Comparison of ENCODE assay signal across 16 cellular contexts in the genomic region with DNA sequence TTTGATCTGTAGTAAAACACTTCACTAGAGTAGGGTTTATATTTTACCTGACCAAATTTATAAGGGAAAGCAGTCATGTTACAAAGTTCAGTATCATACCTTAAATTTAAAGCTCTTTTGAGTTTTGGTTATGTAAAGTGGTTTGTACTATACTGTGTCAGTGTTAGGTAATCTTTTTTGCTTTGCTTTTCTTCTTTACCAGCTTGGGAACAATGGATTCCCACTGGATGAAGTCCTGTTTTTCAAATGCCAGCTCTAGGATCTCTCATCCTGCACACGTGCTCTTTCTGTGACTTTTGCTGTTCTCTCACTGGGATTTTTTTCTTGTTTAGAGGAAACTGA. TPM values are rescaled to one million over a fixed set of nuclear protein-coding genes. Genes with fewer than 3 reads are reported as not detected.
A peak's percentile ranks its signal among the peaks of the same experiment; 100 is the strongest.
DNase-seq lines count a peak whose midpoint lies in the region; ATAC-seq, FAIRE-seq and TF ChIP-seq lines count a peak whose summit lies in the region.
"Had no signal": no experiment of that assay in that cellular context is flagged by ENCODE, and none has a peak within 500 bp of the region (broad histone marks: within the 10 kb centered on the region; RNA-seq: fewer than 3 reads in every experiment).

No MANE protein-coding gene starts in this region.

- H3K9me3 ChIP-seq in Panc1 (ENCODE audit: control insufficient read depth, insufficient read depth, low read depth, low read length), result no peaks in the 10 kb centered on the region
- no peaks in the 10 kb centered on the region for H3K9me3 ChIP-seq in colonic mucosa
- no peaks in the 10 kb centered on the region for H3K9me3 ChIP-seq in skeletal muscle tissue (ENCODE audit: control insufficient read depth in 3 of 3, low read length in 3 of 3)
- H3K9me3 ChIP-seq: body of pancreas, testis had no signal

- BruUV-seq in Panc1 (replicated peaks; lab: Mats Ljungman, UMichigan), result no TSS peak

- WGBS in lower leg skin, 2 donors, result 0% methylated on average over 1 of the region's 1 CpG

- peak; percentile 9; the same call in 1 of the 2 replicates for ATAC-seq in Panc1
- ATAC-seq: body of pancreas had no signal

- no peak for DNase-seq in Panc1 (ENCODE audit: low read depth, low spot score)
- DNase-seq in colonic mucosa, result no peak
- peak; percentile 39 for DNase-seq in inferior parietal cortex (ENCODE audit: extremely low spot score)
- DNase-seq in lower leg skin (ENCODE audit: low spot score in 2 of 2), result no peak
- DNase-seq in cortex of kidney (lab: John Stamatoyannopoulos, UW), result no peak
- DNase-seq in dedifferentiated amniotic fluid mesenchymal stem cell (ENCODE audit: extremely low spot score), result no peak
- no peak for DNase-seq in D721Med (ENCODE audit: insufficient read length, low spot score)
- DNase-seq: activated CD4-positive, alpha-beta memory T cell treated with anti-CD3 and anti-CD28 coated beads, Interleukin-2, amount 10 ng/mL, durations not matched to agents 7 days and 5 days; activated naive CD4-positive, alpha-beta T cell treated with anti-CD3 and anti-CD28 coated beads, Interleukin-2, amount 10 ng/mL, durations not matched to agents 7 days and 5 days; activated T-cell treated with anti-CD3 and anti-CD28 coated beads, Interleukin-2, amount 50 U/mL, for 24 hours; body of pancreas; NCI-H1092; NCI-H2081 treated with DMSO at 0.1 percent for 48 hours; NCI-H510A treated with DMSO at 0.1 percent for 48 hours; testis had no signal

- H3K36me3 ChIP-seq in Panc1 (ENCODE audit: control insufficient read depth, insufficient read depth, low read length) (0 out of 2 replicates have a peak, but pooled peaks cover 2% of the 10 kb centered on the region), colonic mucosa (no peaks in the 10 kb centered on the region), skeletal muscle tissue (ENCODE audit: control insufficient read depth in 3 of 3, insufficient read depth in 3 of 3, low read length in 3 of 3) (peaks cover 6% of the 10 kb centered on the region in 3 donors)

- POLR2A ChIA-PET in Panc1 (lab: Charles Lee), result interaction anchor here (0.6 to 1.0 kb wide), 3 partner anchors 10 to 29 kb away, joined by 3 to 11 read pairs (median 3); no protein-coding TSS in a partner anchor

- H3K4me1 ChIP-seq in Panc1 (ENCODE audit: control insufficient read depth, insufficient read depth, low read length) (peaks cover 57% of the 10 kb centered on the region), colonic mucosa (peaks cover 14% of the 10 kb centered on the region), skeletal muscle tissue (ENCODE audit: control insufficient read depth in 3 of 3, insufficient read depth in 3 of 3, low read length in 3 of 3) (peaks cover 19 to 42% (median 36%) of the 10 kb centered on the region in 3 donors)
- H3K4me1 ChIP-seq: testis had no signal

- H3K4me3 ChIP-seq in Panc1 (ENCODE audit: low read depth in 2 of 2, low read length in 2 of 2) (no peak overlapping the region), colonic mucosa (no peak overlapping the region), skeletal muscle tissue (ENCODE audit: low read length in 3 of 3) (no peak overlapping the region), lower leg skin (ENCODE audit: low read depth, poor library complexity, severe bottlenecking) (no peak overlapping the region)
- H3K4me3 ChIP-seq: body of pancreas, testis had no signal

- CTCF ChIA-PET in Panc1 (lab: Charles Lee), result no interaction called here

- intact Hi-C loops in Panc1 (cut with micrococcal nuclease; ENCODE audit: unreplicated experiment) (no loop called here), colonic mucosa (cut with DNase I) (no loop called here), lower leg skin (cut with DNase I; ENCODE audit: low total_unique reads) (no loop called here)

- H3K27ac ChIP-seq in Panc1 (ENCODE audit: low read length) (peak overlapping the region; percentile 79; the same call in 1 of the 2 replicates), colonic mucosa (peak overlapping the region; percentile 35), skeletal muscle tissue (ENCODE audit: low read depth, low read length) (peak overlapping the region; percentile 86)
- H3K27ac ChIP-seq: body of pancreas, testis had no signal

- H3K27me3 ChIP-seq in Panc1 (ENCODE audit: control insufficient read depth, insufficient read depth, low read length), result no peaks in the 10 kb centered on the region
- H3K27me3 ChIP-seq in colonic mucosa, result no peaks in the 10 kb centered on the region
- H3K27me3 ChIP-seq in skeletal muscle tissue (ENCODE audit: control insufficient read depth in 3 of 3, insufficient read depth in 3 of 3, low read length in 3 of 3), result no peaks in the 10 kb centered on the region
- H3K27me3 ChIP-seq: body of pancreas, testis had no signal

- no peak for FAIRE-seq in D721Med (lab: Jason Lieb, UNC)

- TF ChIP-seq POLR2A in lower leg skin (IDR thresholded peaks at IDR 0.05), result no peak

- no peak for TF ChIP-seq CTCF in Panc1 (IDR thresholded peaks at IDR 0.05)
- TF ChIP-seq CTCF in colonic mucosa (IDR thresholded peaks at IDR 0.05), result no peak
- TF ChIP-seq CTCF in lower leg skin (IDR thresholded peaks at IDR 0.05), result no peak
- no peak for TF ChIP-seq CTCF in D721Med (IDR thresholded peaks at IDR 0.05; ENCODE audit: insufficient read depth, missing control alignments)

- H3K9ac ChIP-seq in colonic mucosa (ENCODE audit: low read depth in 2 of 2, low read length in 2 of 2), result no peak overlapping the region
- peak overlapping the region; percentile 25 to 58 (median 41) for H3K9ac ChIP-seq in skeletal muscle tissue (ENCODE audit: low read depth in 1 of 3, low read length in 3 of 3)

- in situ Hi-C loops in Panc1 (cut with HindIII; ENCODE audit: low pct_unique_long_range_greater_than_20kb, low sequenced_read_pairs), result no loop called here

RNA-seq across cellular contexts. Expression of a gene that starts 15.9 kb away (rescaled TPM):
- total RNA-seq in Panc1 (2021; ENCODE audit: unreplicated experiment), result 126 TPM
- polyA plus RNA-seq in Panc1 (2012; ENCODE audit: insufficient read length), result 185 TPM
- total RNA-seq in colonic mucosa, result 100 to 1,000 TPM; 205 TPM
- 3.1 TPM for total RNA-seq in skeletal muscle tissue
- 10 to 100 TPM; 12.9 to 53.6 (median 33.0) TPM for total RNA-seq in lower leg skin

Comparison
In these comparisons a context has a peak if more than half of its experiments do, and no peak if none do; other contexts are left out.
1. H3K27ac ChIP-seq: peak in every context shown above with its lines; median percentile 86 in skeletal muscle tissue; 79 in Panc1; 35 in colonic mucosa.
2. H3K9ac ChIP-seq: peak in skeletal muscle tissue (3 of 3); none in colonic mucosa (0 of 2).